ENCODE assay signal across 8 cellular contexts in genomic region chr7:140062118-140062527, GRCh38. TPM values are rescaled to one million over a fixed set of nuclear protein-coding genes. Genes with fewer than 3 reads are reported as not detected.
DNase-seq lines count a peak whose midpoint lies in the region; ATAC-seq, FAIRE-seq and TF ChIP-seq lines count a peak whose summit lies in the region.

No MANE protein-coding gene starts in this region.

- H4K20me1 ChIP-seq in DND-41 (ENCODE audit: insufficient read depth, low read length) = peaks cover 25% of the 10 kb centered on the region
- no peaks in the 10 kb centered on the region for H4K20me1 ChIP-seq in fibroblast of lung (ENCODE audit: control insufficient read depth, extremely low read depth, insufficient read depth, low read length)

- H3K9me3 Mint-ChIP-seq in progenitor cell of endocrine pancreas (ENCODE audit: low read depth) = peaks cover 13% of the 10 kb centered on the region

- no peak for TF ChIP-seq POLR2A in H54 (IDR thresholded peaks at IDR 0.05; ENCODE audit: low read depth, low read length)

- peak; percentile 55 for ATAC-seq in DND-41 (ENCODE audit: insufficient read depth, low read depth)
- peak; percentile 47 for ATAC-seq in GM21717 (IDR thresholded peaks at IDR 0.05; ENCODE audit: unreplicated experiment)
- ATAC-seq in HG02885 (IDR thresholded peaks at IDR 0.05; ENCODE audit: poor library complexity, unreplicated experiment) = no peak

- FAIRE-seq in H54 (lab: Jason Lieb, UNC) = no peak

- DNase-seq in DND-41 (peak; percentile 44), M059J (ENCODE audit: low read depth) (peak; percentile 38), activated T-cell treated with anti-CD3 and anti-CD28 coated beads for 4 hours (peak; percentile 40), fibroblast of lung (ENCODE audit: low read depth in 2 of 2) (peak in 1 of 2 donors; percentile 5), progenitor cell of endocrine pancreas (ENCODE audit: low spot score, unreplicated experiment) (no peak), H54 (ENCODE audit: insufficient read length, low spot score) (no peak)

- H3K9me3 ChIP-seq in DND-41 (ENCODE audit: insufficient read depth, low read length, severe bottlenecking) (peaks cover 4% of the 10 kb centered on the region), fibroblast of lung (ENCODE audit: control insufficient read depth, insufficient read depth, low read depth, low read length) (no peaks in the 10 kb centered on the region)

- TF ChIP-seq CTCF in DND-41 (IDR thresholded peaks at IDR 0.05; ENCODE audit: borderline replicate concordance, extremely low read depth, low read length, poor library complexity, severe bottlenecking) = no peak
- no peak for TF ChIP-seq CTCF in fibroblast of lung (conservative IDR thresholded peaks at IDR 0.05 in 1 of 2, IDR thresholded peaks at IDR 0.05 in 1 of 2; ENCODE audit: low read depth in 1 of 2, low read length in 2 of 2)
- no peak for TF ChIP-seq CTCF in progenitor cell of endocrine pancreas (IDR thresholded peaks at IDR 0.05; ENCODE audit: unreplicated experiment)

- H3K4me3 ChIP-seq in DND-41 (ENCODE audit: low read depth in 1 of 2, low read length in 2 of 2) = peak overlapping the region; percentile 64 to 93
- peak overlapping the region; percentile 54 to 78 (median 66) for H3K4me3 ChIP-seq in fibroblast of lung (replicated peaks in 1 of 4; ENCODE audit: control extremely low read depth in 1 of 4, insufficient read depth in 1 of 4, low read depth in 3 of 4, low read length in 4 of 4)

- H3K36me3 ChIP-seq in DND-41 (ENCODE audit: insufficient read depth, low read length) = peaks cover 8% of the 10 kb centered on the region
- no peaks in the 10 kb centered on the region for H3K36me3 ChIP-seq in fibroblast of lung (ENCODE audit: control insufficient read depth, insufficient read depth, low read length)

- H2AFZ ChIP-seq in DND-41 (ENCODE audit: low read depth, low read length) (peak overlapping the region; percentile 96), fibroblast of lung (ENCODE audit: low read length) (peak overlapping the region; percentile 69)

- H3K4me1 Mint-ChIP-seq in progenitor cell of endocrine pancreas (ENCODE audit: low read depth) = no peaks in the 10 kb centered on the region

- H3K27ac Mint-ChIP-seq in progenitor cell of endocrine pancreas = peak overlapping the region; percentile 63

- peak overlapping the region; percentile 76 for H3K4me3 Mint-ChIP-seq in progenitor cell of endocrine pancreas (ENCODE audit: low read depth)

- H3K4me2 ChIP-seq in DND-41 (ENCODE audit: insufficient read depth, low read length) = peak overlapping the region; percentile 93
- peak overlapping the region; percentile 95 for H3K4me2 ChIP-seq in fibroblast of lung (ENCODE audit: extremely low read depth, insufficient read depth, low read length)

- peak overlapping the region; percentile 86 for H3K9ac ChIP-seq in DND-41 (ENCODE audit: low read depth, low read length)
- H3K9ac ChIP-seq in fibroblast of lung (ENCODE audit: insufficient read depth, low read length) = peak overlapping the region; percentile 92

- H3K4me1 ChIP-seq in DND-41 (ENCODE audit: insufficient read depth, low read length) = peaks cover 51% of the 10 kb centered on the region
- H3K4me1 ChIP-seq in fibroblast of lung (ENCODE audit: control insufficient read depth, extremely low read depth, insufficient read depth, low read length) = peaks cover 25% of the 10 kb centered on the region

- H3K27ac ChIP-seq in DND-41 (ENCODE audit: low read length) = peak overlapping the region; percentile 80
- H3K27ac ChIP-seq in fibroblast of lung (ENCODE audit: insufficient read depth, low read length) = peak overlapping the region; percentile 30

- H3K27me3 ChIP-seq in DND-41 (ENCODE audit: insufficient read depth, low read length, poor library complexity) (no peaks in the 10 kb centered on the region), fibroblast of lung (ENCODE audit: control insufficient read depth, insufficient read depth, low read length) (no peaks in the 10 kb centered on the region)

- peaks cover 45% of the 10 kb centered on the region for H3K27me3 Mint-ChIP-seq in progenitor cell of endocrine pancreas

- H3K79me2 ChIP-seq in DND-41 (ENCODE audit: insufficient read depth, low read length) (peaks cover 53% of the 10 kb centered on the region), fibroblast of lung (ENCODE audit: control insufficient read depth, insufficient read depth, low read length) (no peaks in the 10 kb centered on the region)

- peaks cover 4% of the 10 kb centered on the region for H3K36me3 Mint-ChIP-seq in progenitor cell of endocrine pancreas (ENCODE audit: insufficient read depth)

RNA-seq across cellular contexts. Expression of gene PARP12, which starts 0.6 kb away (rescaled TPM):
- total RNA-seq in M059J (2014; rRNA removed; shearing (Covaris generic)) = 76.6 and 137 TPM in 2 replicates
- 23.9 and 24.9 TPM in 2 replicates for total RNA-seq in fibroblast of lung
- polyA plus RNA-seq in fibroblast of lung = 16.9 and 19.1 TPM in 2 replicates
- polyA plus RNA-seq in fibroblast of lung (2012) = 9.3 and 10.3 TPM in 2 replicates
- 28.2 and 34.1 TPM in 2 replicates for polyA minus RNA-seq in fibroblast of lung (ENCODE audit: low replicate concordance)
- total RNA-seq in progenitor cell of endocrine pancreas = 3.4 TPM in 2 replicates

Comparison
In these comparisons a context has a peak if more than half of its experiments do, and no peak if none do; other contexts are left out.
1. DNase-seq: peak in DND-41 (single experiment), M059J (single experiment) and activated T-cell treated with anti-CD3 and anti-CD28 coated beads for 4 hours (single experiment); none in progenitor cell of endocrine pancreas (single experiment) and H54 (single experiment).